ENCODE assay signal across 9 cellular contexts in the genomic region with DNA sequence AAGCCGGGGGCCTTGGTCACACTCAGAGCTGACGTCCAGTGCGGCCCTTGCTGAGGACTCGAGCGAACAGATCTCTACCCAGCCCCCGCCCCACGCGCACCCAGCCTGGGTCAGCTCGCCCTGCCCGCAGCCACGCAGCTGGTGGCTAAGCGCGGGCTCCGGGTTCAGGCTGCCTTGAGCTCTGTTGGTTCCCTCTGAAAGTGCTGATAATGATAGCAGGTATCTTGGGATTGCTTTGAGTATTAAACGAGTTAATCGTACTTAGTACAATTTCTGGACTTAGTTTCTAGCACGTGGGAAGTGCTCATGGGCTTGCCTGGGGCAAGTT.
DNase-seq lines count a peak whose midpoint lies in the region; ATAC-seq lines count a peak whose summit lies in the region.
"Had no signal": no experiment of that assay in that cellular context is flagged by ENCODE, and none has a peak within 500 bp of the region (broad histone marks: within the 10 kb centered on the region; RNA-seq: fewer than 3 reads in every experiment).

No MANE protein-coding gene starts in this region.

- no peak overlapping the region for H3K27ac ChIP-seq in stomach smooth muscle (ENCODE audit: low read length)

- peaks cover 18% of the 10 kb centered on the region for H3K27me3 Mint-ChIP-seq in T-helper 1 cell treated with Interleukin-12 subunit alpha and Interleukin-12 subunit beta and Interleukin-4 antibody, amounts not matched to agents 30 μg/mL and 1 μg/mL, for 36 hours (ENCODE audit: low read depth)
- H3K27me3 Mint-ChIP-seq in T-helper 17 cell = peaks cover 28% of the 10 kb centered on the region

- DNase-seq in T-helper 1 cell = no peak
- no peak for DNase-seq in T-helper 17 cell
- DNase-seq in NCI-H2196 (lab: John Stamatoyannopoulos, UW; ENCODE audit: unreplicated experiment) = no peak
- no peak for DNase-seq in pons (ENCODE audit: low spot score)
- no peak for DNase-seq in stimulated activated CD4-positive, alpha-beta T cell treated with anti-CD3 and anti-CD28 coated beads, Interleukin-15, amount 100 ng/mL, for 24 hours
- DNase-seq: DND-41 had no signal

- ATAC-seq in T-helper 17 cell = peak; percentile 25

- no peak overlapping the region for H3K27ac Mint-ChIP-seq in T-helper 1 cell treated with Interleukin-12 subunit alpha and Interleukin-12 subunit beta and Interleukin-4 antibody, amounts not matched to agents 30 μg/mL and 1 μg/mL, for 36 hours
- no peak overlapping the region for H3K27ac Mint-ChIP-seq in T-helper 17 cell

- peak overlapping the region; percentile 38 for H3K4me3 Mint-ChIP-seq in T-helper 1 cell treated with Interleukin-12 subunit alpha and Interleukin-12 subunit beta and Interleukin-4 antibody, amounts not matched to agents 30 μg/mL and 1 μg/mL, for 36 hours
- H3K4me3 Mint-ChIP-seq in T-helper 17 cell = peak overlapping the region; percentile 86

- H3K4me3 ChIP-seq in iPS-15b (ENCODE audit: low read depth, low read length) (peak overlapping the region; percentile 67), stomach smooth muscle (ENCODE audit: low read length in 2 of 2) (peak overlapping the region; percentile 49 to 70)

- no peaks in the 10 kb centered on the region for H3K4me1 Mint-ChIP-seq in T-helper 1 cell treated with Interleukin-12 subunit alpha and Interleukin-12 subunit beta and Interleukin-4 antibody, amounts not matched to agents 30 μg/mL and 1 μg/mL, for 36 hours (ENCODE audit: low read depth)
- H3K4me1 Mint-ChIP-seq in T-helper 17 cell = peaks cover 5% of the 10 kb centered on the region

- no peaks in the 10 kb centered on the region for H3K36me3 ChIP-seq in iPS-15b (ENCODE audit: control insufficient read depth, insufficient read depth, low read length)
- no peaks in the 10 kb centered on the region for H3K36me3 ChIP-seq in stomach smooth muscle (ENCODE audit: control insufficient read depth in 2 of 2, insufficient read depth in 2 of 2, low read length in 2 of 2)

- peaks cover 22% of the 10 kb centered on the region for H3K27me3 ChIP-seq in iPS-15b (ENCODE audit: control insufficient read depth, insufficient read depth, low read length)
- peaks cover 27 to 32% of the 10 kb centered on the region in 2 donors for H3K27me3 ChIP-seq in stomach smooth muscle (ENCODE audit: control insufficient read depth in 1 of 2, insufficient read depth in 2 of 2, low read length in 2 of 2)

- H3K9ac ChIP-seq in iPS-15b (ENCODE audit: low read depth, low read length) (peak overlapping the region; percentile 73), stomach smooth muscle (ENCODE audit: low read length in 2 of 2) (no peak overlapping the region)

- H3K36me3 Mint-ChIP-seq in T-helper 1 cell treated with Interleukin-12 subunit alpha and Interleukin-12 subunit beta and Interleukin-4 antibody, amounts not matched to agents 30 μg/mL and 1 μg/mL, for 36 hours (ENCODE audit: low read depth) = no peaks in the 10 kb centered on the region
- no peaks in the 10 kb centered on the region for H3K36me3 Mint-ChIP-seq in T-helper 17 cell (ENCODE audit: low read depth)

- H3K9me3 ChIP-seq in T-helper 17 cell (ENCODE audit: control insufficient read depth, low read length, poor library complexity, severe bottlenecking) (no peaks in the 10 kb centered on the region), iPS-15b (ENCODE audit: control insufficient read depth, insufficient read depth, low read length) (no peaks in the 10 kb centered on the region), stomach smooth muscle (ENCODE audit: control insufficient read depth in 2 of 2, low read length in 2 of 2) (no peaks in the 10 kb centered on the region)

- no peaks in the 10 kb centered on the region for H3K9me3 Mint-ChIP-seq in T-helper 1 cell treated with Interleukin-12 subunit alpha and Interleukin-12 subunit beta and Interleukin-4 antibody, amounts not matched to agents 30 μg/mL and 1 μg/mL, for 36 hours

- H3K4me1 ChIP-seq in iPS-15b (ENCODE audit: control insufficient read depth, insufficient read depth, low read length) (no peaks in the 10 kb centered on the region), stomach smooth muscle (ENCODE audit: control insufficient read depth, insufficient read depth, low read length) (peaks cover 8% of the 10 kb centered on the region)
